1 cellular context compared by ENCODE assay signal in the genomic region with DNA sequence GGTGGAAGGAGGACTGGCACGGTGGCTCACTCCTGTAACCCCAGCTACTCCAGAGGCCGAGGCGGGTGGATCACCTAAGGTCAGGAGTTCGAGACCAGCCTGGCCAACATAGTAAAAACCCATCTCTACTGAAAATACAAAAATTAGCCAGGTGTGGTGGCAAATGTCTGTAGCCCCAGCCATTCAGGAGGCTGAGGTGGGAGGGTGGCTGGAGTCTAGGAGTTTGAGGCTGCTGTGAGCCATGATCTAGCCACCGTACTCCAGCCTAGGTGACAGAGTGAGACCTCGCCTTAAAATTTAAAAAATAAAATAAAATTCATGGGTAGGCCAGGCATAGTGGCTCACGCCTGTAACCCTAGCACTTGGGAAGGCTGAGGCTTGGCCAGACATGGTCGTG.
TF ChIP-seq lines count a peak whose summit lies in the region.

No MANE protein-coding gene starts in this region.

TF ChIP-seq in HepG2, 621 proteins besides CTCF, POLR2A, EP300 and RAD21:
- TF ChIP-seq, protein P1, sequence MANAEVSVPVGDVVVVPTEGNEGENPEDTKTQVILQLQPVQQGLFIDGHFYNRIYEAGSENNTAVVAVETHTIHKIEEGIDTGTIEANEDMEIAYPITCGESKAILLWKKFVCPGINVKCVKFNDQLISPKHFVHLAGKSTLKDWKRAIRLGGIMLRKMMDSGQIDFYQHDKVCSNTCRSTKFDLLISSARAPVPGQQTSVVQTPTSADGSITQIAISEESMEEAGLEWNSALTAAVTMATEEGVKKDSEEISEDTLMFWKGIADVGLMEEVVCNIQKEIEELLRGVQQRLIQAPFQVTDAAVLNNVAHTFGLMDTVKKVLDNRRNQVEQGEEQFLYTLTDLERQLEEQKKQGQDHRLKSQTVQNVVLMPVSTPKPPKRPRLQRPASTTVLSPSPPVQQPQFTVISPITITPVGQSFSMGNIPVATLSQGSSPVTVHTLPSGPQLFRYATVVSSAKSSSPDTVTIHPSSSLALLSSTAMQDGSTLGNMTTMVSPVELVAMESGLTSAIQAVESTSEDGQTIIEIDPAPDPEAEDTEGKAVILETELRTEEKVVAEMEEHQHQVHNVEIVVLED (CRISPR knock-in tag; IDR thresholded peaks at IDR 0.05; ENCODE audit: borderline replicate concordance), result no peak
- no peak for TF ChIP-seq FOXK1 (CRISPR knock-in tag; IDR thresholded peaks at IDR 0.05; ENCODE audit: borderline replicate concordance, low read depth)
- TF ChIP-seq ZNF367 (CRISPR knock-in tag; IDR thresholded peaks at IDR 0.05; ENCODE audit: borderline replicate concordance), result no peak
- TF ChIP-seq RARA (CRISPR knock-in tag; IDR thresholded peaks at IDR 0.05), result no peak
- TF ChIP-seq, protein P2, sequence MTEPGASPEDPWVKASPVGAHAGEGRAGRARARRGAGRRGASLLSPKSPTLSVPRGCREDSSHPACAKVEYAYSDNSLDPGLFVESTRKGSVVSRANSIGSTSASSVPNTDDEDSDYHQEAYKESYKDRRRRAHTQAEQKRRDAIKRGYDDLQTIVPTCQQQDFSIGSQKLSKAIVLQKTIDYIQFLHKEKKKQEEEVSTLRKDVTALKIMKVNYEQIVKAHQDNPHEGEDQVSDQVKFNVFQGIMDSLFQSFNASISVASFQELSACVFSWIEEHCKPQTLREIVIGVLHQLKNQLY (CRISPR knock-in tag; IDR thresholded peaks at IDR 0.05), result no peak
- no peak for TF ChIP-seq PPARG (CRISPR knock-in tag; conservative IDR thresholded peaks at IDR 0.05)
- no peak for TF ChIP-seq GZF1 (CRISPR knock-in tag; IDR thresholded peaks at IDR 0.05)
- TF ChIP-seq, protein P3, sequence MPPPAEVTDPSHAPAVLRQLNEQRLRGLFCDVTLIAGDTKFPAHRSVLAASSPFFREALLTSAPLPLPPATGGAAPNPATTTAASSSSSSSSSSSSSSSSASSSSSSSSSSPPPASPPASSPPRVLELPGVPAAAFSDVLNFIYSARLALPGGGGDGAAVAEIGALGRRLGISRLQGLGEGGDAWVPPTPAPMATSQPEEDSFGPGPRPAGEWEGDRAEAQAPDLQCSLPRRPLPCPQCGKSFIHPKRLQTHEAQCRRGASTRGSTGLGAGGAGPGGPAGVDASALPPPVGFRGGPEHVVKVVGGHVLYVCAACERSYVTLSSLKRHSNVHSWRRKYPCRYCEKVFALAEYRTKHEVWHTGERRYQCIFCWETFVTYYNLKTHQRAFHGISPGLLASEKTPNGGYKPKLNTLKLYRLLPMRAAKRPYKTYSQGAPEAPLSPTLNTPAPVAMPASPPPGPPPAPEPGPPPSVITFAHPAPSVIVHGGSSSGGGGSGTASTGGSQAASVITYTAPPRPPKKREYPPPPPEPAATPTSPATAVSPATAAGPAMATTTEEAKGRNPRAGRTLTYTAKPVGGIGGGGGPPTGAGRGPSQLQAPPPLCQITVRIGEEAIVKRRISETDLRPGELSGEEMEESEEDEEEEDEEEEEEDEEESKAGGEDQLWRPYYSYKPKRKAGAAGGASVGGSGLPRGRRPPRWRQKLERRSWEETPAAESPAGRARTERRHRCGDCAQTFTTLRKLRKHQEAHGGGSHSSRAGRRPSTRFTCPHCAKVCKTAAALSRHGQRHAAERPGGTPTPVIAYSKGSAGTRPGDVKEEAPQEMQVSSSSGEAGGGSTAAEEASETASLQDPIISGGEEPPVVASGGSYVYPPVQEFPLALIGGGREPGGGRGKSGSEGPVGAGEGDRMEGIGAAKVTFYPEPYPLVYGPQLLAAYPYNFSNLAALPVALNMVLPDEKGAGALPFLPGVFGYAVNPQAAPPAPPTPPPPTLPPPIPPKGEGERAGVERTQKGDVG (CRISPR knock-in tag; IDR thresholded peaks at IDR 0.05; ENCODE audit: borderline replicate concordance), result no peak
